8 cellular contexts compared by ENCODE assay signal in genomic region chr9:35813434-35814105, GRCh38. TPM values are rescaled to one million over a fixed set of nuclear protein-coding genes. Genes with fewer than 3 reads are reported as not detected.
DNase-seq lines count a peak whose midpoint lies in the region; ATAC-seq and TF ChIP-seq lines count a peak whose summit lies in the region.

No MANE protein-coding gene starts in this region.

- peaks cover 1% of the 10 kb centered on the region for H3K27me3 Mint-ChIP-seq in IgD-negative memory B cell
- peaks cover 11% of the 10 kb centered on the region for H3K27me3 Mint-ChIP-seq in brain
- H3K27me3 Mint-ChIP-seq in memory B cell = no peaks in the 10 kb centered on the region

- TF ChIP-seq CTCF in DOHH2 (IDR thresholded peaks at IDR 0.05; ENCODE audit: low read depth, low read length, poor library complexity, severe bottlenecking) = peak; percentile 59
- peak in 1 of 2 experiments; percentile 19 for TF ChIP-seq CTCF in brain (conservative IDR thresholded peaks at IDR 0.05)

- H3K79me2 ChIP-seq in DOHH2 (ENCODE audit: control insufficient read depth, low read length) = peaks cover 13% of the 10 kb centered on the region

- H3K9me2 ChIP-seq in DOHH2 (replicated peaks; ENCODE audit: control insufficient read depth, low read length) = no peaks in the 10 kb centered on the region

- ATAC-seq in memory B cell (ENCODE audit: low read depth) = no peak
- no peak for ATAC-seq in GM19035 (IDR thresholded peaks at IDR 0.05; ENCODE audit: unreplicated experiment)
- ATAC-seq in HG03025 (IDR thresholded peaks at IDR 0.05; ENCODE audit: low FRiP score, unreplicated experiment) = no peak
- ATAC-seq in GM18502 (IDR thresholded peaks at IDR 0.05; ENCODE audit: poor library complexity, unreplicated experiment) = no peak

- H3K27ac Mint-ChIP-seq in IgD-negative memory B cell (peak overlapping the region in 2 of 3 donors; percentile 39 to 95), brain (peak overlapping the region; percentile 23 to 97 (median 91)), memory B cell (no peak overlapping the region)

- no peaks in the 10 kb centered on the region for H4K20me1 ChIP-seq in DOHH2 (ENCODE audit: control insufficient read depth, insufficient read depth, low read depth, low read length)

- H3K4me1 Mint-ChIP-seq in IgD-negative memory B cell = peaks cover 22 to 31% (median 28%) of the 10 kb centered on the region in 3 donors
- H3K4me1 Mint-ChIP-seq in brain = peaks cover 60% of the 10 kb centered on the region
- peaks cover 10% of the 10 kb centered on the region for H3K4me1 Mint-ChIP-seq in memory B cell

- H3F3A ChIP-seq in DOHH2 (ENCODE audit: control insufficient read depth, insufficient read depth) = peaks cover 6% of the 10 kb centered on the region

- H3K27me3 ChIP-seq in DOHH2 (ENCODE audit: control insufficient read depth, low read length) = no peaks in the 10 kb centered on the region

- H3K4me3 Mint-ChIP-seq in IgD-negative memory B cell (peak overlapping the region; percentile 95 to 99 (median 98)), brain (peak overlapping the region; percentile 86 to 96 (median 95)), memory B cell (peak overlapping the region; percentile 97)

- H3K4me1 ChIP-seq in DOHH2 (ENCODE audit: control insufficient read depth, low read length) = peaks cover 36% of the 10 kb centered on the region

- H3K9me3 ChIP-seq in DOHH2 (ENCODE audit: control insufficient read depth, insufficient read depth, low read length) = 0 out of 2 replicates have a peak, but pooled peaks cover 3% of the 10 kb centered on the region

- peak overlapping the region; percentile 100 for H3K4me2 ChIP-seq in DOHH2 (ENCODE audit: low read length)

- peak overlapping the region; percentile 88 for H3K27ac ChIP-seq in DOHH2 (ENCODE audit: low read depth, low read length)

- H3K4me3 ChIP-seq in DOHH2 (ENCODE audit: low read length) = peak overlapping the region; percentile 86

- H3K9me3 Mint-ChIP-seq in IgD-negative memory B cell (peaks cover 0 to 1% (median 0%) of the 10 kb centered on the region in 3 donors), brain (peaks cover 0 to 8% (median 4%) of the 10 kb centered on the region in 5 experiments), memory B cell (peaks cover 1% of the 10 kb centered on the region)

- DNase-seq in memory B cell (ENCODE audit: low spot score in 2 of 2) (no peak), hepatic stellate cell (ENCODE audit: low spot score) (no peak)

- H3K36me3 Mint-ChIP-seq in IgD-negative memory B cell (peaks cover 3% of the 10 kb centered on the region), brain (no peaks in the 10 kb centered on the region), memory B cell (peaks cover 3% of the 10 kb centered on the region)

- H3K36me3 ChIP-seq in DOHH2 (ENCODE audit: control insufficient read depth, low read length) = peaks cover 12% of the 10 kb centered on the region

RNA-seq across cellular contexts. Expression of gene HINT2, which starts 1.3 kb away (rescaled TPM):
- polyA plus RNA-seq in IgD-negative memory B cell (89.2 TPM), brain (ENCODE audit: insufficient read depth, low read depth, low replicate concordance) (172 TPM)

RNA-seq across cellular contexts. Expression of gene SPAG8, which starts 1.5 kb away (rescaled TPM):
- 1.1 TPM for polyA plus RNA-seq in IgD-negative memory B cell
- polyA plus RNA-seq in brain (ENCODE audit: insufficient read depth, low read depth, low replicate concordance) = 3.3 TPM

RNA-seq across cellular contexts. Expression of gene FAM221B, which starts 15.0 kb away (rescaled TPM):
- polyA plus RNA-seq in IgD-negative memory B cell = not detected
- not detected for polyA plus RNA-seq in brain (ENCODE audit: insufficient read depth, low read depth, low replicate concordance)

RNA-seq across cellular contexts. Expression of gene TMEM8B, which starts 15.5 kb away (rescaled TPM):
- polyA plus RNA-seq in IgD-negative memory B cell = 1.3 TPM
- 47.7 TPM for polyA plus RNA-seq in brain (ENCODE audit: insufficient read depth, low read depth, low replicate concordance)

RNA-seq across cellular contexts. Expression of gene NPR2, which starts 22.2 kb away (rescaled TPM):
- polyA plus RNA-seq in IgD-negative memory B cell (1.9 TPM), brain (ENCODE audit: insufficient read depth, low read depth, low replicate concordance) (6.0 TPM)
